ENCODE assay signal across 13 cellular contexts in genomic region chr19:17919122-17919521, GRCh38. TPM values are rescaled to one million over a fixed set of nuclear protein-coding genes. Genes with fewer than 3 reads are reported as not detected.
"Had no signal": no experiment of that assay in that cellular context is flagged by ENCODE, and none has a peak within 500 bp of the region (broad histone marks: within the 10 kb centered on the region; RNA-seq: fewer than 3 reads in every experiment).

No MANE protein-coding gene starts in this region.

RNA-seq across cellular contexts. Expression of gene SLC5A5, which starts 47.4 kb away (rescaled TPM):
- total RNA-seq: left ventricle myocardium inferior, lower leg skin, mesothelial cell of epicardium, osteocyte, posterior vena cava, psoas muscle, sigmoid colon, subcutaneous adipose tissue, suprapubic skin, thoracic aorta, uterus had no signal
- polyA plus RNA-seq: psoas muscle had no signal

RNA-seq across cellular contexts. Expression of gene KCNN1, which starts 47.8 kb away (rescaled TPM):
- total RNA-seq: natural killer cell, osteocyte, psoas muscle, spleen, subcutaneous adipose tissue had no signal
